39 cellular contexts compared by ENCODE assay signal in genomic region chr10:49321021-49321420, GRCh38. TPM values are rescaled to one million over a fixed set of nuclear protein-coding genes. Genes with fewer than 3 reads are reported as not detected.
"Had no signal": no experiment of that assay in that cellular context is flagged by ENCODE, and none has a peak within 500 bp of the region (broad histone marks: within the 10 kb centered on the region; RNA-seq: fewer than 3 reads in every experiment).

No MANE protein-coding gene starts in this region.

- H3K9me3 ChIP-seq: adrenal gland, body of pancreas, breast epithelium had no signal

- H3K27me3 Mint-ChIP-seq: activated CD4-positive, alpha-beta memory T cell treated with anti-CD3 and anti-CD28 coated beads for 36 hours had no signal

- H3K27ac Mint-ChIP-seq: activated B cell treated with CpG ODN at 0.5 μM for 24 hours; activated CD4-positive, alpha-beta memory T cell treated with anti-CD3 and anti-CD28 coated beads for 36 hours; activated CD4-positive, alpha-beta T cell treated with anti-CD3 and anti-CD28 coated beads, Interleukin-2, amount 10 ng/mL, durations not matched to agents 24 days and 14 days; activated CD8-positive, alpha-beta T cell treated with anti-CD3 and anti-CD28 coated beads for 36 hours; activated naive CD4-positive, alpha-beta T cell treated with anti-CD3 and anti-CD28 coated beads for 36 hours; activated naive CD4-positive, alpha-beta T cell treated with anti-CD3 and anti-CD28 coated beads, Interleukin-2, amount 50 U/mL, for 72 hours; activated naive CD8-positive, alpha-beta T cell treated with anti-CD3 and anti-CD28 coated beads for 36 hours; activated T-cell treated with anti-CD3 and anti-CD28 coated beads, Interleukin-2, amount 50 U/mL, for 72 hours; activated T-helper 1 cell treated with anti-CD3 and anti-CD28 coated beads, Interleukin-12 subunit alpha, Interleukin-12 subunit beta, Interleukin-2, Interleukin-4 antibody, amounts not matched to agents 30 ng/mL and 10 ng/mL and 1 ng/mL, durations not matched to agents 14 hours and 24 hours and 36 hours; activated T-helper 17 cell treated with anti-CD3 and anti-CD28 coated beads, Interleukin-2, amount 50 U/mL, for 72 hours; T-helper 1 cell treated with Interleukin-12 subunit alpha and Interleukin-12 subunit beta and Interleukin-4 antibody, amounts not matched to agents 30 μg/mL and 1 μg/mL, for 36 hours; T-helper 2 cell treated with Interferon-gamma antibody and Interleukin-4, amounts not matched to agents 5 μg/mL and 100 μg/mL, for 36 hours had no signal

- H3K4me3 Mint-ChIP-seq: activated B cell treated with CpG ODN at 0.5 μM for 24 hours; activated CD4-positive, alpha-beta memory T cell treated with anti-CD3 and anti-CD28 coated beads for 36 hours; activated CD4-positive, alpha-beta T cell treated with anti-CD3 and anti-CD28 coated beads, Interleukin-2, amount 10 ng/mL, durations not matched to agents 24 days and 14 days; activated CD8-positive, alpha-beta T cell treated with anti-CD3 and anti-CD28 coated beads for 36 hours; activated naive CD4-positive, alpha-beta T cell treated with anti-CD3 and anti-CD28 coated beads for 36 hours; activated naive CD8-positive, alpha-beta T cell treated with anti-CD3 and anti-CD28 coated beads for 36 hours; activated T-cell treated with anti-CD3 and anti-CD28 coated beads, Interleukin-2, amount 50 U/mL, for 4 hours; activated T-cell treated with anti-CD3 and anti-CD28 coated beads, Interleukin-2, amount 50 U/mL, for 72 hours; activated T-helper 1 cell treated with anti-CD3 and anti-CD28 coated beads, Interleukin-12 subunit alpha, Interleukin-12 subunit beta, Interleukin-2, Interleukin-4 antibody, amounts not matched to agents 30 ng/mL and 10 ng/mL and 1 ng/mL, durations not matched to agents 14 hours and 24 hours and 36 hours; activated T-helper 17 cell treated with anti-CD3 and anti-CD28 coated beads, Interleukin-2, amount 50 U/mL, for 72 hours; T-helper 1 cell treated with Interleukin-12 subunit alpha and Interleukin-12 subunit beta and Interleukin-4 antibody, amounts not matched to agents 30 μg/mL and 1 μg/mL, for 36 hours; T-helper 2 cell treated with Interferon-gamma antibody and Interleukin-4, amounts not matched to agents 5 μg/mL and 100 μg/mL, for 36 hours had no signal

- H3K36me3 ChIP-seq: adrenal gland, brain microvascular endothelial cell, breast epithelium had no signal

- ATAC-seq: activated CD8-positive, alpha-beta T cell treated with anti-CD3 and anti-CD28 coated beads for 36 hours; activated naive CD4-positive, alpha-beta T cell treated with anti-CD3 and anti-CD28 coated beads, Interleukin-2, amount 50 U/mL, for 72 hours; activated T-cell treated with anti-CD3 and anti-CD28 coated beads, Interleukin-2, amount 50 U/mL, for 4 hours; activated T-cell treated with anti-CD3 and anti-CD28 coated beads, Interleukin-2, amount 50 U/mL, for 72 hours; activated T-helper 17 cell treated with anti-CD3 and anti-CD28 coated beads, Interleukin-2, amount 50 U/mL, for 72 hours; body of pancreas had no signal

- H3K4me3 ChIP-seq: adrenal gland, body of pancreas, breast epithelium had no signal

- H3K4me1 ChIP-seq: adrenal gland, body of pancreas, breast epithelium had no signal

- H3K9me3 Mint-ChIP-seq: activated B cell treated with CpG ODN at 0.5 μM for 24 hours; activated CD4-positive, alpha-beta memory T cell treated with anti-CD3 and anti-CD28 coated beads for 36 hours; activated CD4-positive, alpha-beta T cell treated with anti-CD3 and anti-CD28 coated beads, Interleukin-2, amount 10 ng/mL, durations not matched to agents 24 days and 14 days; activated CD8-positive, alpha-beta T cell treated with anti-CD3 and anti-CD28 coated beads for 36 hours; activated naive CD4-positive, alpha-beta T cell treated with anti-CD3 and anti-CD28 coated beads for 36 hours; activated naive CD4-positive, alpha-beta T cell treated with anti-CD3 and anti-CD28 coated beads, Interleukin-2, amount 50 U/mL, for 72 hours; activated naive CD8-positive, alpha-beta T cell treated with anti-CD3 and anti-CD28 coated beads for 36 hours; activated T-cell treated with anti-CD3 and anti-CD28 coated beads, Interleukin-2, amount 50 U/mL, for 4 hours; activated T-cell treated with anti-CD3 and anti-CD28 coated beads, Interleukin-2, amount 50 U/mL, for 72 hours; activated T-helper 1 cell treated with anti-CD3 and anti-CD28 coated beads, Interleukin-12 subunit alpha, Interleukin-12 subunit beta, Interleukin-2, Interleukin-4 antibody, amounts not matched to agents 30 ng/mL and 10 ng/mL and 1 ng/mL, durations not matched to agents 14 hours and 24 hours and 36 hours; activated T-helper 17 cell treated with anti-CD3 and anti-CD28 coated beads, Interleukin-2, amount 50 U/mL, for 72 hours; T-helper 1 cell treated with Interleukin-12 subunit alpha and Interleukin-12 subunit beta and Interleukin-4 antibody, amounts not matched to agents 30 μg/mL and 1 μg/mL, for 36 hours; T-helper 2 cell treated with Interferon-gamma antibody and Interleukin-4, amounts not matched to agents 5 μg/mL and 100 μg/mL, for 36 hours had no signal

- H3K27ac ChIP-seq: adrenal gland, body of pancreas, brain microvascular endothelial cell, breast epithelium, VCaP had no signal

- H3K36me3 Mint-ChIP-seq: activated CD4-positive, alpha-beta memory T cell treated with anti-CD3 and anti-CD28 coated beads for 36 hours; activated naive CD4-positive, alpha-beta T cell treated with anti-CD3 and anti-CD28 coated beads, Interleukin-2, amount 50 U/mL, for 72 hours; activated naive CD8-positive, alpha-beta T cell treated with anti-CD3 and anti-CD28 coated beads for 36 hours had no signal

- DNase-seq: activated B cell treated with CpG ODN at 0.5 μM for 24 hours; activated CD4-positive, alpha-beta memory T cell treated with anti-CD3 and anti-CD28 coated beads for 36 hours; activated CD4-positive, alpha-beta T cell treated with anti-CD3 and anti-CD28 coated beads for 4 hours; activated CD4-positive, alpha-beta T cell treated with anti-CD3 and anti-CD28 coated beads, Interleukin-2, amount 10 ng/mL, durations not matched to agents 24 days and 14 days; activated CD4-positive, alpha-beta T cell treated with anti-CD3 and anti-CD28 coated beads, Interleukin-2, amount 50 U/mL, for 1 hour; activated CD4-positive, alpha-beta T cell treated with anti-CD3 and anti-CD28 coated beads, Interleukin-2, amount 50 U/mL, for 4 hours; activated CD4-positive, CD25-positive, alpha-beta regulatory T cell treated with anti-CD3 and anti-CD28 coated beads, Interleukin-2, amount 50 U/mL, for 72 hours; activated CD8-positive, alpha-beta memory T cell treated with anti-CD3 and anti-CD28 coated beads, Interleukin-2, amount 50 U/mL, for 4 hours; activated CD8-positive, alpha-beta T cell treated with anti-CD3 and anti-CD28 coated beads for 36 hours; activated effector memory CD4-positive, alpha-beta T cell treated with anti-CD3 and anti-CD28 coated beads, Interleukin-2, amount 50 U/mL, for 16 hours; activated gamma-delta T cell treated with Interleukin-2 at 50 U/mL for 16 hours; activated naive CD4-positive, alpha-beta T cell; activated naive CD4-positive, alpha-beta T cell treated with anti-CD3 and anti-CD28 coated beads for 36 hours; activated naive CD4-positive, alpha-beta T cell treated with anti-CD3 and anti-CD28 coated beads, Interleukin-2, amount 50 U/mL, for 16 hours; activated naive CD8-positive, alpha-beta T cell treated with anti-CD3 and anti-CD28 coated beads for 36 hours; activated T-cell treated with anti-CD3 and anti-CD28 coated beads for 4 hours; activated T-cell treated with anti-CD3 and anti-CD28 coated beads, Interleukin-2, amount 50 U/mL, for 1 hour; activated T-cell treated with anti-CD3 and anti-CD28 coated beads, Interleukin-2, amount 50 U/mL, for 4 hours; activated T-cell treated with anti-CD3 and anti-CD28 coated beads, Interleukin-2, amount 50 U/mL, for 72 hours; adrenal gland; amniotic stem cell; aorta; body of pancreas; brain microvascular endothelial cell; central memory CD4-positive, alpha-beta T cell; cerebellar nuclear complex; T-helper 1 cell; T-helper 2 cell; T-helper 9 cell had no signal

- H3K27me3 ChIP-seq: adrenal gland, body of pancreas, brain microvascular endothelial cell had no signal

- FAIRE-seq: astrocyte, TTC549 had no signal

- H3K4me1 Mint-ChIP-seq: activated B cell treated with CpG ODN at 0.5 μM for 24 hours; activated naive CD8-positive, alpha-beta T cell treated with anti-CD3 and anti-CD28 coated beads for 36 hours; activated T-helper 17 cell treated with anti-CD3 and anti-CD28 coated beads, Interleukin-2, amount 50 U/mL, for 72 hours had no signal

RNA-seq across cellular contexts. Expression of gene C10orf71, which starts 22.1 kb away (rescaled TPM):
- total RNA-seq: activated B cell treated with CpG ODN at 0.5 μM for 24 hours; activated CD4-positive, alpha-beta memory T cell treated with anti-CD3 and anti-CD28 coated beads for 36 hours; activated CD4-positive, alpha-beta T cell treated with anti-CD3 and anti-CD28 coated beads, Interleukin-2, amount 10 ng/mL, durations not matched to agents 24 days and 14 days; activated CD8-positive, alpha-beta T cell treated with anti-CD3 and anti-CD28 coated beads for 36 hours; activated naive CD4-positive, alpha-beta T cell treated with anti-CD3 and anti-CD28 coated beads for 36 hours; activated naive CD4-positive, alpha-beta T cell treated with anti-CD3 and anti-CD28 coated beads, Interleukin-2, amount 50 U/mL, for 72 hours; activated naive CD8-positive, alpha-beta T cell treated with anti-CD3 and anti-CD28 coated beads for 36 hours; activated T-cell treated with anti-CD3 and anti-CD28 coated beads, Interleukin-2, amount 50 U/mL, for 4 hours; activated T-cell treated with anti-CD3 and anti-CD28 coated beads, Interleukin-2, amount 50 U/mL, for 72 hours; activated T-helper 1 cell treated with anti-CD3 and anti-CD28 coated beads, Interleukin-12 subunit alpha, Interleukin-12 subunit beta, Interleukin-2, Interleukin-4 antibody, amounts not matched to agents 30 ng/mL and 10 ng/mL and 1 ng/mL, durations not matched to agents 14 hours and 24 hours and 36 hours; activated T-helper 17 cell treated with anti-CD3 and anti-CD28 coated beads, Interleukin-2, amount 50 U/mL, for 72 hours; astrocyte; breast epithelium; chondrocyte had no signal
